In the genomic region with DNA sequence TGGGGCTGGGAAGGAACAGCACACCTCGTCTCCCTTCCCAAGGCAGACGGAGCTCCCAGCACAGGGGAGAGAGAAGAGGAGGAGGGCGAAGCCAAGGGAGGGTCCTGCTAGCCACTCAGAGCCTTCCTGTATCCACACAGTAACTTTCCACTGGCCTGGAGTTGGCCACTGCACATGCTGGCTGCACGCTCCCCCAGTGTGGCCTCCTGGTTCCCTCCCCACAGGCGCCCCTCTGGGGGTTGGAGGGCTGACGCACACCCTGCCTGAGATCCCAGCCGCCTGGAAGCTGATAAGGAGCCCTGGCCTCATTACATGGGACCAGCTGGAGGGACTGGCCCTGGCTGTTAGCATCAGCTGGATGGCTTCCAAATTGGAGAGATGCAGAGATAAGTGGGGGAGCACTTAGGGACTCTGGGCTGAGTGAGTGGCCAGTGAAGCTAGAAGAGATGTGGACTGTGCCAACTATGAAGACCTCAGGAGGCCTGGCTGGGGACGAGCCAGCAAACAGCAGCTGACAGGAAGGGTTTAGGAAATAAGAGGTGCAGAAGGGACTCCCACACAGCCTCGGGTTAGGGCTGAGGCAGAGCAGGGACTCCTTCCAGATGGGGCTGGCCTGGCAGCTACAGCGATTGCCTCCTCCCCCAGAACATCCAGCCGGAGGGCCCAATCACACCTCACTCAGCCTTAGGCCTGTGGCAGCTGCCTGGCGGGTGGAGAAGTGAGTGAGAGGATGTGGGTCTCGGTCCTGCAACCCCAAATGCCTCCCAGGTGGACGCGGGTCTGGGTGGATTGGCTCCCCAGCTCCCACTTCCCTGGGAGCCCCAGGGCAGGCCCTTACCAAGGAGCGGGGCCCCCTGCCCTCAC, we compare ENCODE assay signal across 8 cellular contexts. TPM values are rescaled to one million over a fixed set of nuclear protein-coding genes. Genes with fewer than 3 reads are reported as not detected.
DNase-seq lines count a peak whose midpoint lies in the region; ATAC-seq, FAIRE-seq and TF ChIP-seq lines count a peak whose summit lies in the region.

No MANE protein-coding gene starts in this region.

- H3K36me3 Mint-ChIP-seq in mesothelial cell of epicardium, result no peaks in the 10 kb centered on the region

- peaks cover 46% of the 10 kb centered on the region for H3K4me1 Mint-ChIP-seq in mesothelial cell of epicardium

- POLR2A ChIA-PET in HEK293T (lab: Yijun Ruan, JAX), result interaction anchor here (0.7 to 1.5 kb wide), 7 partner anchors 26 to 186 kb away, joined by 3 to 8 read pairs (median 4); partner anchors contain the start of gene BCDIN3D
- POLR2A ChIA-PET in endothelial cell of umbilical vein (lab: Charles Lee), result interaction anchor here (0.5 to 1.4 kb wide), 8 partner anchors 39 to 216 kb away, joined by 3 to 11 read pairs (median 4); partner anchors contain the start of gene SMARCD1

- no peaks in the 10 kb centered on the region for H3K9me3 ChIP-seq in endothelial cell of umbilical vein (replicated peaks; ENCODE audit: control insufficient read depth, insufficient read depth, low read length)

- H3K9me3 Mint-ChIP-seq in mesothelial cell of epicardium, result no peaks in the 10 kb centered on the region

- no peak for ATAC-seq in HG02970 (IDR thresholded peaks at IDR 0.05; ENCODE audit: low FRiP score, unreplicated experiment)
- ATAC-seq in GM18868 (IDR thresholded peaks at IDR 0.05; ENCODE audit: unreplicated experiment), result no peak

- no peak overlapping the region for H2AFZ ChIP-seq in endothelial cell of umbilical vein (ENCODE audit: low read depth, low read length)

- H3K27me3 Mint-ChIP-seq in mesothelial cell of epicardium (ENCODE audit: low read depth), result peaks cover 20% of the 10 kb centered on the region

- no peak overlapping the region for H3K27ac ChIP-seq in endothelial cell of umbilical vein (ENCODE audit: insufficient read depth, low read depth, low read length)

- no peak overlapping the region for H3K9ac ChIP-seq in endothelial cell of umbilical vein (replicated peaks; ENCODE audit: extremely low read depth, insufficient read depth, low read length)

- peak; percentile 55 for DNase-seq in HEK293T (ENCODE audit: extremely low spot score)
- DNase-seq in NCI-H82 (lab: John Stamatoyannopoulos, UW), result peak; percentile 91
- DNase-seq in endothelial cell of umbilical vein (ENCODE audit: low read depth, low spot score), result peak; percentile 100
- peak; percentile 53 to 80 for DNase-seq in mesothelial cell of epicardium (ENCODE audit: low spot score in 2 of 2, unreplicated experiment in 2 of 2)
- DNase-seq in effector CD4-positive, alpha-beta T cell, result no peak
- DNase-seq in stimulated activated CD4-positive, alpha-beta T cell treated with anti-CD3 and anti-CD28 coated beads, Interleukin-1b, Interleukin-23, amount 100 ng/mL, for 48 hours, result no peak

- no peak overlapping the region for H3K4me2 ChIP-seq in endothelial cell of umbilical vein (ENCODE audit: insufficient read depth, low read length)

- no peaks in the 10 kb centered on the region for H3K9me1 ChIP-seq in endothelial cell of umbilical vein (replicated peaks; ENCODE audit: control insufficient read depth, extremely low read depth, insufficient read depth, low read length)

- H3K27me3 ChIP-seq in endothelial cell of umbilical vein (ENCODE audit: control insufficient read depth in 2 of 2, insufficient read depth in 2 of 2, low read length in 2 of 2), result peaks cover 0 to 8% of the 10 kb centered on the region in 2 experiments

- H3K27ac Mint-ChIP-seq in mesothelial cell of epicardium, result peak overlapping the region; percentile 85

- no peaks in the 10 kb centered on the region for H4K20me1 ChIP-seq in endothelial cell of umbilical vein (replicated peaks; ENCODE audit: control insufficient read depth, extremely low read depth, insufficient read depth, low read length)

- no peaks in the 10 kb centered on the region for H3K36me3 ChIP-seq in endothelial cell of umbilical vein (ENCODE audit: control insufficient read depth in 2 of 2, extremely low read depth in 1 of 2, insufficient read depth in 2 of 2, low read length in 2 of 2)

- TF ChIP-seq POLR2A in endothelial cell of umbilical vein (IDR thresholded peaks at IDR 0.05; ENCODE audit: low read depth, low read length), result peak; percentile 67

- peak overlapping the region; percentile 37 for H3K4me3 Mint-ChIP-seq in mesothelial cell of epicardium

- FAIRE-seq in endothelial cell of umbilical vein (lab: Jason Lieb, UNC), result peak; percentile 96

- BruUV-seq in endothelial cell of umbilical vein (replicated peaks; lab: Mats Ljungman, UMichigan), result no TSS peak

- CTCF ChIA-PET in HEK293T (lab: Yijun Ruan, JAX) (interaction anchor here (0.7 to 3.5 kb wide), 8 partner anchors 33 to 216 kb away, joined by 3 to 25 read pairs (median 3); partner anchors contain the start of gene SMARCD1), endothelial cell of umbilical vein (lab: Charles Lee) (interaction anchor here (0.8 to 7.9 kb wide), 27 partner anchors 25 to 201 kb away, joined by 3 to 183 read pairs (median 6); partner anchors contain the start of genes AQP5, AQP6, NCKAP5L and RACGAP1)

- TF ChIP-seq CTCF in endothelial cell of umbilical vein (IDR thresholded peaks at IDR 0.05; ENCODE audit: extremely low read depth in 1 of 2, insufficient read depth in 1 of 2, low read depth in 1 of 2, low read length in 2 of 2) (no peak), mesothelial cell of epicardium (IDR thresholded peaks at IDR 0.05; ENCODE audit: unreplicated experiment) (no peak)

- intact Hi-C loops in endothelial cell of umbilical vein (cut with micrococcal nuclease), result loop anchor here (1.0 to 5.0 kb wide), 4 partner anchors 51 to 168 kb away; no protein-coding TSS in a partner anchor

- dilution Hi-C loops in endothelial cell of umbilical vein (cut with MboI; ENCODE audit: extremely low pct_ligation_motif_present, low sequenced_read_pairs), result no loop called here

- no peaks in the 10 kb centered on the region for H3K79me2 ChIP-seq in endothelial cell of umbilical vein (ENCODE audit: control insufficient read depth, insufficient read depth, low read length)

- no peak overlapping the region for H3K4me3 ChIP-seq in endothelial cell of umbilical vein (replicated peaks in 1 of 3; ENCODE audit: insufficient read depth in 1 of 3, low read depth in 1 of 3, low read length in 3 of 3)

- peaks cover 20% of the 10 kb centered on the region for H3K4me1 ChIP-seq in endothelial cell of umbilical vein (ENCODE audit: control insufficient read depth, extremely low read depth, insufficient read depth, low read length)

TF ChIP-seq in HEK293T, 16 proteins besides CTCF, POLR2A, EP300 and RAD21 (continues in another document):
- TF ChIP-seq ZNF384 (IDR thresholded peaks at IDR 0.05) (no peak), FOXA1 (IDR thresholded peaks at IDR 0.05) (no peak), TARDBP (IDR thresholded peaks at IDR 0.05) (no peak), ARNT (IDR thresholded peaks at IDR 0.05) (no peak), NFRKB (IDR thresholded peaks at IDR 0.05) (no peak)

TF ChIP-seq in endothelial cell of umbilical vein, 7 proteins besides CTCF, POLR2A, EP300 and RAD21:
- TF ChIP-seq GATA2 (IDR thresholded peaks at IDR 0.05; ENCODE audit: insufficient read depth, insufficient read length, low read depth, low read length) (peak; percentile 100), MYC (IDR thresholded peaks at IDR 0.05; ENCODE audit: low read depth, low read length) (no peak), FOS (IDR thresholded peaks at IDR 0.05; ENCODE audit: borderline replicate concordance, insufficient read depth, low read length) (peak; percentile 70), EZH2 (IDR thresholded peaks at IDR 0.05; ENCODE audit: borderline replicate concordance, low read depth, low read length, severe bottlenecking) (no peak), POLR2AphosphoS5 (IDR thresholded peaks at IDR 0.05; ENCODE audit: insufficient read depth, low read depth, low read length) (peak; percentile 83), JUN (IDR thresholded peaks at IDR 0.05; ENCODE audit: borderline replicate concordance, insufficient read depth, insufficient read length, low read depth) (peak; percentile 39)
- TF ChIP-seq, protein P1, sequence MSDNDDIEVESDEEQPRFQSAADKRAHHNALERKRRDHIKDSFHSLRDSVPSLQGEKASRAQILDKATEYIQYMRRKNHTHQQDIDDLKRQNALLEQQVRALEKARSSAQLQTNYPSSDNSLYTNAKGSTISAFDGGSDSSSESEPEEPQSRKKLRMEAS (IDR thresholded peaks at IDR 0.05; ENCODE audit: insufficient read depth, insufficient read length), result peak; percentile 48

RNA-seq across cellular contexts. Expression of gene BCDIN3D, which starts 26.3 kb away (rescaled TPM):
- total RNA-seq in endothelial cell of umbilical vein, result 2.5 and 3.1 TPM in 2 replicates
- 1.8 TPM in 2 replicates for polyA plus RNA-seq in endothelial cell of umbilical vein
- 1.5 and 1.7 TPM in 2 replicates for polyA plus RNA-seq in endothelial cell of umbilical vein (2011; cell fraction: cytosol; rRNA removed)
- 1.4 and 1.5 TPM in 2 replicates for polyA plus RNA-seq in endothelial cell of umbilical vein (2011; cell fraction: nucleus; rRNA removed)
- 1.1 and 2.1 TPM in 2 replicates for polyA plus RNA-seq in endothelial cell of umbilical vein (2012)
- polyA minus RNA-seq in endothelial cell of umbilical vein, result 0.92 and 2.1 TPM in 2 replicates
- polyA minus RNA-seq in endothelial cell of umbilical vein (2011; cell fraction: cytosol; rRNA and poly(A)+ RNA removed), result 1.9 TPM
- polyA minus RNA-seq in endothelial cell of umbilical vein (2011; cell fraction: nucleus; rRNA and poly(A)+ RNA removed), result 1.2 and 2.4 TPM in 2 replicates
- 5.3 to 5.7 TPM (median 5.6 TPM) in 3 replicates for total RNA-seq in mesothelial cell of epicardium

RNA-seq across cellular contexts. Expression of gene FAIM2, which starts 34.5 kb away (rescaled TPM):
- total RNA-seq in endothelial cell of umbilical vein (0.12 TPM in 1 of 2 replicates, not detected in the other), mesothelial cell of epicardium (0.13 to 0.47 TPM (median 0.29 TPM) in 3 replicates)
- polyA plus RNA-seq in endothelial cell of umbilical vein, result 0.01 and 0.22 TPM in 2 replicates
- polyA plus RNA-seq in endothelial cell of umbilical vein (2011; cell fraction: cytosol; rRNA removed), result 0.10 and 0.12 TPM in 2 replicates
- 0.75 TPM in 1 of 2 replicates, not detected in the other for polyA plus RNA-seq in endothelial cell of umbilical vein (2011; cell fraction: nucleus; rRNA removed)
- 0.33 and 0.91 TPM in 2 replicates for polyA plus RNA-seq in endothelial cell of umbilical vein (2012)
- not detected in 2 replicates for polyA minus RNA-seq in endothelial cell of umbilical vein
- 0.20 TPM for polyA minus RNA-seq in endothelial cell of umbilical vein (2011; cell fraction: cytosol; rRNA and poly(A)+ RNA removed)
- polyA minus RNA-seq in endothelial cell of umbilical vein (2011; cell fraction: nucleus; rRNA and poly(A)+ RNA removed), result not detected in 2 replicates

RNA-seq across cellular contexts. Expression of gene NCKAP5L, which starts 41.0 kb away (rescaled TPM):
- total RNA-seq in endothelial cell of umbilical vein (46.1 and 52.1 TPM in 2 replicates), mesothelial cell of epicardium (42.2 to 44.4 TPM (median 44.4 TPM) in 3 replicates)
- 17.4 and 22.7 TPM in 2 replicates for polyA plus RNA-seq in endothelial cell of umbilical vein
- 10.1 and 15.0 TPM in 2 replicates for polyA plus RNA-seq in endothelial cell of umbilical vein (2011; cell fraction: cytosol; rRNA removed)
- polyA plus RNA-seq in endothelial cell of umbilical vein (2011; cell fraction: nucleus; rRNA removed), result 42.4 and 45.5 TPM in 2 replicates
- 18.4 and 23.6 TPM in 2 replicates for polyA plus RNA-seq in endothelial cell of umbilical vein (2012)
- polyA minus RNA-seq in endothelial cell of umbilical vein, result 23.1 and 25.5 TPM in 2 replicates
- polyA minus RNA-seq in endothelial cell of umbilical vein (2011; cell fraction: cytosol; rRNA and poly(A)+ RNA removed), result 7.8 TPM
- polyA minus RNA-seq in endothelial cell of umbilical vein (2011; cell fraction: nucleus; rRNA and poly(A)+ RNA removed), result 29.3 and 38.6 TPM in 2 replicates

Comparison
In these comparisons a context has a peak if more than half of its experiments do, and no peak if none do; other contexts are left out.
1. DNase-seq: peak in HEK293T (single experiment), NCI-H82 (single experiment), endothelial cell of umbilical vein (single experiment) and mesothelial cell of epicardium (2 of 2); none in effector CD4-positive, alpha-beta T cell (single experiment) and stimulated activated CD4-positive, alpha-beta T cell treated with anti-CD3 and anti-CD28 coated beads, Interleukin-1b, Interleukin-23, amount 100 ng/mL, for 48 hours (single experiment).